ENCODE assay signal across 29 cellular contexts in the genomic region with DNA sequence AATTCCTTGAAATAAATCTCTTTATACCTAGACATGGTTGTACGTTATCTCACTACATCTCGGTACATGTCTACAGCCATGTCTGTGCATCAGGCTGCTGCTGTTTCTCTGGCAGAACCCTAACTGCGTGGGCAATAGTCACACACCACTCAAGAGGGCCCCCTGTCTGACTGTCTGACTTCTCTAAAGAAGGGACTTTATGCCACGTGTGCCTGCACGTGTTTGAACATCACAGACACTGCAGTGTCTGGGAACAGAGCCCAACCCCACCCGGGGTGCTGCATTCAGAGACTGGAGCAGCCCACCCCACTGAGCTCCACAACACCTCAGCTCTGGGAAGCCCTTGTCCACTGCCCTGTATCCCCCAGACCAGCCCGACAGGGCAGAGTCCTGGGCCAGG. TPM values are rescaled to one million over a fixed set of nuclear protein-coding genes. Genes with fewer than 3 reads are reported as not detected.
"Had no signal": no experiment of that assay in that cellular context is flagged by ENCODE, and none has a peak within 500 bp of the region (broad histone marks: within the 10 kb centered on the region; RNA-seq: fewer than 3 reads in every experiment).

No MANE protein-coding gene starts in this region.

- H3K27ac ChIP-seq: body of pancreas, cardiac muscle cell, esophagus muscularis mucosa, lower lobe of right lung, neutrophil, pancreas, thoracic aorta, vagina had no signal

- H3K36me3 Mint-ChIP-seq: activated CD4-positive, alpha-beta memory T cell treated with anti-CD3 and anti-CD28 coated beads for 36 hours; activated naive CD8-positive, alpha-beta T cell treated with anti-CD3 and anti-CD28 coated beads, Interleukin-2, amount 10 ng/mL, durations not matched to agents 7 days and 5 days; natural killer cell treated with Interleukin-12 subunit alpha and Interleukin-12 subunit beta and Interleukin-15 and Interleukin-18, amount 100 ng/mL, for 72 hours; type B pancreatic cell had no signal

- H3K4me3 ChIP-seq: body of pancreas, cardiac muscle cell, esophagus muscularis mucosa, lower lobe of right lung, pancreas, thoracic aorta, vagina had no signal

- H3K4me1 ChIP-seq: body of pancreas, esophagus muscularis mucosa, lower lobe of right lung, pancreas, vagina had no signal

- H3K27me3 Mint-ChIP-seq: activated B cell treated with CpG ODN at 0.5 μM for 24 hours; activated CD4-positive, alpha-beta memory T cell treated with anti-CD3 and anti-CD28 coated beads for 36 hours; activated naive CD8-positive, alpha-beta T cell treated with anti-CD3 and anti-CD28 coated beads, Interleukin-2, amount 10 ng/mL, durations not matched to agents 7 days and 5 days; natural killer cell treated with Interleukin-12 subunit alpha and Interleukin-12 subunit beta and Interleukin-15 and Interleukin-18, amount 100 ng/mL, for 72 hours; T-helper 17 cell; type B pancreatic cell had no signal

- H3K9me3 Mint-ChIP-seq: activated B cell treated with CpG ODN at 0.5 μM for 24 hours; activated CD4-positive, alpha-beta memory T cell treated with anti-CD3 and anti-CD28 coated beads for 36 hours; activated naive CD4-positive, alpha-beta T cell treated with anti-CD3 and anti-CD28 coated beads for 36 hours; activated naive CD8-positive, alpha-beta T cell treated with anti-CD3 and anti-CD28 coated beads, Interleukin-2, amount 10 ng/mL, durations not matched to agents 7 days and 5 days; natural killer cell treated with Interleukin-12 subunit alpha and Interleukin-12 subunit beta and Interleukin-15 and Interleukin-18, amount 100 ng/mL, for 72 hours; type B pancreatic cell had no signal

- H3K27ac Mint-ChIP-seq: activated B cell treated with CpG ODN at 0.5 μM for 24 hours; activated CD4-positive, alpha-beta memory T cell treated with anti-CD3 and anti-CD28 coated beads for 36 hours; activated naive CD4-positive, alpha-beta T cell treated with anti-CD3 and anti-CD28 coated beads for 36 hours; activated naive CD8-positive, alpha-beta T cell treated with anti-CD3 and anti-CD28 coated beads, Interleukin-2, amount 10 ng/mL, durations not matched to agents 7 days and 5 days; natural killer cell treated with Interleukin-12 subunit alpha and Interleukin-12 subunit beta and Interleukin-15 and Interleukin-18, amount 100 ng/mL, for 72 hours; T-helper 17 cell; type B pancreatic cell had no signal

- FAIRE-seq: frontal cortex, pancreas had no signal

- ATAC-seq: body of pancreas; lower lobe of right lung; natural killer cell treated with Interleukin-12 subunit alpha and Interleukin-12 subunit beta and Interleukin-15 and Interleukin-18, amount 100 ng/mL, for 72 hours; pancreas; sciatic nerve; T-helper 17 cell had no signal

- H3K27me3 ChIP-seq: body of pancreas, cardiac muscle cell, neutrophil, pancreas, vagina had no signal

- H3K9me3 ChIP-seq: body of pancreas, esophagus muscularis mucosa, lower lobe of right lung, neutrophil, pancreas, thoracic aorta, vagina had no signal

- H3K4me1 Mint-ChIP-seq: activated B cell treated with CpG ODN at 0.5 μM for 24 hours; activated naive CD8-positive, alpha-beta T cell treated with anti-CD3 and anti-CD28 coated beads, Interleukin-2, amount 10 ng/mL, durations not matched to agents 7 days and 5 days; T-helper 17 cell had no signal

- DNase-seq: activated B cell treated with CpG ODN at 0.5 μM for 24 hours; activated CD4-positive, alpha-beta memory T cell treated with anti-CD3 and anti-CD28 coated beads for 36 hours; activated CD4-positive, alpha-beta T cell treated with anti-CD3 and anti-CD28 coated beads for 48 hours; activated effector memory CD4-positive, alpha-beta T cell treated with Interleukin-2 at 50 U/mL for 16 hours; activated naive CD4-positive, alpha-beta T cell treated with anti-CD3 and anti-CD28 coated beads for 36 hours; activated naive CD8-positive, alpha-beta T cell treated with anti-CD3 and anti-CD28 coated beads, Interleukin-2, amount 10 ng/mL, durations not matched to agents 7 days and 5 days; activated T-cell treated with anti-CD3 and anti-CD28 coated beads, Interleukin-2, amount 50 U/mL, for 48 hours; amniotic stem cell; body of pancreas; dermis blood vessel endothelial cell; effector memory CD4-positive, alpha-beta T cell; islet precursor cell; left cardiac atrium; lower lobe of right lung; pancreas; stimulated activated CD4-positive, alpha-beta T cell treated with anti-CD3 and anti-CD28 coated beads, Interleukin-2, amount 100 ng/mL, for 48 hours; stimulated activated CD8-positive, alpha-beta memory T cell treated with anti-CD3 and anti-CD28 coated beads, Interleukin-4, amount 100 ng/mL, for 48 hours; stimulated activated naive CD4-positive, alpha-beta T cell; SW 1271; T-helper 17 cell had no signal

- H3K36me3 ChIP-seq: cardiac muscle cell, esophagus muscularis mucosa, lower lobe of right lung, neutrophil, thoracic aorta, vagina had no signal

- H3K4me3 Mint-ChIP-seq: activated B cell treated with CpG ODN at 0.5 μM for 24 hours; activated CD4-positive, alpha-beta memory T cell treated with anti-CD3 and anti-CD28 coated beads for 36 hours; activated naive CD4-positive, alpha-beta T cell treated with anti-CD3 and anti-CD28 coated beads for 36 hours; activated naive CD8-positive, alpha-beta T cell treated with anti-CD3 and anti-CD28 coated beads, Interleukin-2, amount 10 ng/mL, durations not matched to agents 7 days and 5 days; natural killer cell treated with Interleukin-12 subunit alpha and Interleukin-12 subunit beta and Interleukin-15 and Interleukin-18, amount 100 ng/mL, for 72 hours; T-helper 17 cell; type B pancreatic cell had no signal

RNA-seq across cellular contexts. Expression of a gene that starts 55.0 kb away (rescaled TPM):
- total RNA-seq: activated B cell treated with CpG ODN at 0.5 μM for 24 hours, dermis blood vessel endothelial cell had no signal
